In the genomic region with DNA sequence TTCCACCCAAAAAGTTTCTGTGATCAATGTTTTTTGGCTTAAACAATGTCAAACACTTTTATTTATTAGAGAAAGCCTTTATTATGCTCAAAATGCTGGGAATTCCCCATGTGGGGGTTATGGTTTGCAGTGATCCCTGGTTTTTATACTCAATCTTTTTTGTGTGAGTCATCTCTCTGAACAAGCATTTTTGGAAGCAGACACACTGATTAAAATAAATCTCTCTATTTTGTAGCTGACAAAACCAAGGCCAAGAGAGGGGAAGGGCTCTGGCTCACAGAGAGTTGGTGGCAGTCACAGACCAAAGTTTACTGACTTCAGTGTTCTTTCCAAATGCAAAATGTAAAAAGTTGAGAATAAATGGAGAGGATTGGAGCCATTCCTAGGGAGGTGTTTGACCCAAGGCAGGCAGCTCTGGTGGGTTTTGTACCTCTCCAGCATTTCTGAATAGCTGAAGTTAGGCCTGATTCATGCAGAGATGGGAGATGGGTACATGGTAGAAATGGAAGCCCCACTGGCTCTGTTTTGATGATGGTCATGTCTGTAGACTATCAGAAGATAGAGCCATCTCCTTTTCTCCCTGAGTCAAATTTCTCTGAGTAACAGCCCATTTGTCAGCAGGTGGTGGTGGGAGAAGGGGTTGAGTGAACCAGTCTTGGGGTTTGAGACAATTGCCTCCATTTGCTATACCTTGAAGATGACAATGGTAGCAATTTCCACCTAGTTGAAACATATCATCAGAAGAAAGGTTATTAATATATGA, we compare ENCODE assay signal across 13 cellular contexts. TPM values are rescaled to one million over a fixed set of nuclear protein-coding genes. Genes with fewer than 3 reads are reported as not detected.
DNase-seq lines count a peak whose midpoint lies in the region; ATAC-seq and TF ChIP-seq lines count a peak whose summit lies in the region.
"Had no signal": no experiment of that assay in that cellular context is flagged by ENCODE, and none has a peak within 500 bp of the region (broad histone marks: within the 10 kb centered on the region; RNA-seq: fewer than 3 reads in every experiment).

No MANE protein-coding gene starts in this region.

- no peak overlapping the region for H2AFZ ChIP-seq in fibroblast of lung (ENCODE audit: low read length)
- H2AFZ ChIP-seq: PC-9 had no signal

- H3K27me3 Mint-ChIP-seq in stimulated activated naive CD8-positive, alpha-beta T cell treated with anti-CD3 and anti-CD28 coated beads, Interleukin-15, Interleukin-2, amounts not matched to agents 100 ng/mL and 50 ng/mL, for 24 hours, result peaks cover 27% of the 10 kb centered on the region

- no peak for TF ChIP-seq CTCF in fibroblast of lung (conservative IDR thresholded peaks at IDR 0.05 in 1 of 2, IDR thresholded peaks at IDR 0.05 in 1 of 2; ENCODE audit: low read depth in 1 of 2, low read length in 2 of 2)

- peak overlapping the region; percentile 44 for H3K4me2 ChIP-seq in fibroblast of lung (ENCODE audit: extremely low read depth, insufficient read depth, low read length)
- H3K4me2 ChIP-seq: PC-9 had no signal

- peak overlapping the region; percentile 56 for H3K4me3 Mint-ChIP-seq in stimulated activated naive CD8-positive, alpha-beta T cell treated with anti-CD3 and anti-CD28 coated beads, Interleukin-15, Interleukin-2, amounts not matched to agents 100 ng/mL and 50 ng/mL, for 24 hours
- H3K4me3 Mint-ChIP-seq: WTC11 had no signal

- peaks cover 26% of the 10 kb centered on the region for H3K4me1 Mint-ChIP-seq in stimulated activated naive CD8-positive, alpha-beta T cell treated with anti-CD3 and anti-CD28 coated beads, Interleukin-15, Interleukin-2, amounts not matched to agents 100 ng/mL and 50 ng/mL, for 24 hours (ENCODE audit: low read depth)

- H3K27ac ChIP-seq in SJSA1 (peak overlapping the region; percentile 72), fibroblast of lung (ENCODE audit: insufficient read depth, low read length) (no peak overlapping the region)
- H3K27ac ChIP-seq: PC-9 had no signal

- peak overlapping the region in 1 of 2 donors; percentile 70 for H3K27ac Mint-ChIP-seq in activated naive CD4-positive, alpha-beta T cell treated with anti-CD3 and anti-CD28 coated beads, Interleukin-2, amount 50 U/mL, for 72 hours
- peak overlapping the region; percentile 68 for H3K27ac Mint-ChIP-seq in stimulated activated naive CD8-positive, alpha-beta T cell treated with anti-CD3 and anti-CD28 coated beads, Interleukin-15, Interleukin-2, amounts not matched to agents 100 ng/mL and 50 ng/mL, for 24 hours
- H3K27ac Mint-ChIP-seq: WTC11 had no signal

- no peaks in the 10 kb centered on the region for H3K79me2 ChIP-seq in fibroblast of lung (ENCODE audit: control insufficient read depth, insufficient read depth, low read length)

- H3K9ac ChIP-seq in fibroblast of lung (ENCODE audit: insufficient read depth, low read length), result no peak overlapping the region

- H3K4me3 ChIP-seq in SJSA1, result no peak overlapping the region
- no peak overlapping the region for H3K4me3 ChIP-seq in fibroblast of lung (replicated peaks in 1 of 4; ENCODE audit: control extremely low read depth in 1 of 4, insufficient read depth in 1 of 4, low read depth in 3 of 4, low read length in 4 of 4)
- H3K4me3 ChIP-seq: PC-9 had no signal

- H3K36me3 Mint-ChIP-seq in activated naive CD4-positive, alpha-beta T cell treated with anti-CD3 and anti-CD28 coated beads, Interleukin-2, amount 50 U/mL, for 72 hours, result peaks cover 0 to 8% of the 10 kb centered on the region in 2 donors
- no peaks in the 10 kb centered on the region for H3K36me3 Mint-ChIP-seq in stimulated activated naive CD8-positive, alpha-beta T cell treated with anti-CD3 and anti-CD28 coated beads, Interleukin-15, Interleukin-2, amounts not matched to agents 100 ng/mL and 50 ng/mL, for 24 hours (ENCODE audit: low read depth)
- H3K36me3 Mint-ChIP-seq: WTC11 had no signal

- no peaks in the 10 kb centered on the region for H3K36me3 ChIP-seq in SJSA1
- no peaks in the 10 kb centered on the region for H3K36me3 ChIP-seq in fibroblast of lung (ENCODE audit: control insufficient read depth, insufficient read depth, low read length)

- H3K9me3 ChIP-seq in SJSA1 (replicated peaks) (no peaks in the 10 kb centered on the region), fibroblast of lung (ENCODE audit: control insufficient read depth, insufficient read depth, low read depth, low read length) (no peaks in the 10 kb centered on the region)

- peak; percentile 43 to 64 for ATAC-seq in activated naive CD4-positive, alpha-beta T cell treated with anti-CD3 and anti-CD28 coated beads, Interleukin-2, amount 50 U/mL, for 72 hours
- ATAC-seq in HG03457 (IDR thresholded peaks at IDR 0.05; ENCODE audit: unreplicated experiment), result no peak
- ATAC-seq: WTC11 had no signal

- H3K4me1 ChIP-seq in SJSA1 (replicated peaks) (peaks cover 45% of the 10 kb centered on the region), fibroblast of lung (ENCODE audit: control insufficient read depth, extremely low read depth, insufficient read depth, low read length) (peaks cover 4% of the 10 kb centered on the region)

- H4K20me1 ChIP-seq in fibroblast of lung (ENCODE audit: control insufficient read depth, extremely low read depth, insufficient read depth, low read length), result no peaks in the 10 kb centered on the region

- H3K27me3 ChIP-seq in SJSA1 (replicated peaks) (no peaks in the 10 kb centered on the region), fibroblast of lung (ENCODE audit: control insufficient read depth, insufficient read depth, low read length) (no peaks in the 10 kb centered on the region)

- DNase-seq in activated naive CD4-positive, alpha-beta T cell treated with anti-CD3 and anti-CD28 coated beads, Interleukin-2, amount 50 U/mL, for 72 hours (ENCODE audit: low spot score in 2 of 2), result no peak
- no peak for DNase-seq in activated naive CD4-positive, alpha-beta T cell treated with anti-CD3 and anti-CD28 coated beads, Interleukin-2, amount 50 U/mL, for 16 hours
- DNase-seq in SJSA1 (ENCODE audit: low read depth in 1 of 2, low spot score in 2 of 2) (peak in 1 of 2 experiments; percentile 71), fibroblast of lung (ENCODE audit: low read depth in 2 of 2) (peak; percentile 45 to 82), HUDEP-2 (lab: John Stamatoyannopoulos, UW; ENCODE audit: unreplicated experiment in 76 of 76) (no peak), NCI-H1417 (lab: John Stamatoyannopoulos, UW) (no peak)
- DNase-seq: anterior cingulate cortex, glutamatergic neuron, NCI-H2081, PC-9 had no signal

- H3K9me3 Mint-ChIP-seq in activated naive CD4-positive, alpha-beta T cell treated with anti-CD3 and anti-CD28 coated beads, Interleukin-2, amount 50 U/mL, for 72 hours, result no peaks in the 10 kb centered on the region
- no peaks in the 10 kb centered on the region for H3K9me3 Mint-ChIP-seq in stimulated activated naive CD8-positive, alpha-beta T cell treated with anti-CD3 and anti-CD28 coated beads, Interleukin-15, Interleukin-2, amounts not matched to agents 100 ng/mL and 50 ng/mL, for 24 hours

RNA-seq across cellular contexts. Expression of a gene that starts 45.4 kb away (rescaled TPM):
- total RNA-seq in activated naive CD4-positive, alpha-beta T cell treated with anti-CD3 and anti-CD28 coated beads, Interleukin-2, amount 50 U/mL, for 72 hours, result 100 to 1,000 TPM; 334 to 524 TPM
- total RNA-seq in SJSA1 (2014; rRNA removed; shearing (Covaris generic)), result 50.9 and 61.5 TPM in 2 replicates
- total RNA-seq in fibroblast of lung, result 155 and 175 TPM in 2 replicates
- 47.3 and 57.7 TPM in 2 replicates for polyA plus RNA-seq in fibroblast of lung
- polyA plus RNA-seq in fibroblast of lung (2012), result 43.3 and 48.1 TPM in 2 replicates
- 1.8 and 4.9 TPM in 2 replicates for polyA minus RNA-seq in fibroblast of lung (ENCODE audit: low replicate concordance)

Comparison
In these comparisons a context has a peak if more than half of its experiments do, and no peak if none do; other contexts are left out.
1. DNase-seq: peak in fibroblast of lung (2 of 2); none in activated naive CD4-positive, alpha-beta T cell treated with anti-CD3 and anti-CD28 coated beads, Interleukin-2, amount 50 U/mL, for 72 hours (0 of 2), activated naive CD4-positive, alpha-beta T cell treated with anti-CD3 and anti-CD28 coated beads, Interleukin-2, amount 50 U/mL, for 16 hours (single experiment), HUDEP-2 (0 of 76) and NCI-H1417 (0 of 3).